In genomic region chr2:105179469-105180372, GRCh38 we compare ENCODE assay signal across 1 cellular context.
TF ChIP-seq lines count a peak whose summit lies in the region.

No MANE protein-coding gene starts in this region.

TF ChIP-seq in GM12878, 131 proteins besides CTCF, POLR2A, EP300 and RAD21 (continued from another document):
- no peak for TF ChIP-seq PRDM15 (CRISPR knock-in tag; IDR thresholded peaks at IDR 0.05)
- no peak for TF ChIP-seq IRF4 (IDR thresholded peaks at IDR 0.05; ENCODE audit: low read depth, low read length)
- TF ChIP-seq POU2F2 (IDR thresholded peaks at IDR 0.05; ENCODE audit: borderline replicate concordance, low read depth, low read length), result no peak
- no peak for TF ChIP-seq IRF3 (IDR thresholded peaks at IDR 0.05)
- no peak for TF ChIP-seq SKIL (IDR thresholded peaks at IDR 0.05; ENCODE audit: low read depth, poor library complexity, severe bottlenecking)
- TF ChIP-seq, protein P1, sequence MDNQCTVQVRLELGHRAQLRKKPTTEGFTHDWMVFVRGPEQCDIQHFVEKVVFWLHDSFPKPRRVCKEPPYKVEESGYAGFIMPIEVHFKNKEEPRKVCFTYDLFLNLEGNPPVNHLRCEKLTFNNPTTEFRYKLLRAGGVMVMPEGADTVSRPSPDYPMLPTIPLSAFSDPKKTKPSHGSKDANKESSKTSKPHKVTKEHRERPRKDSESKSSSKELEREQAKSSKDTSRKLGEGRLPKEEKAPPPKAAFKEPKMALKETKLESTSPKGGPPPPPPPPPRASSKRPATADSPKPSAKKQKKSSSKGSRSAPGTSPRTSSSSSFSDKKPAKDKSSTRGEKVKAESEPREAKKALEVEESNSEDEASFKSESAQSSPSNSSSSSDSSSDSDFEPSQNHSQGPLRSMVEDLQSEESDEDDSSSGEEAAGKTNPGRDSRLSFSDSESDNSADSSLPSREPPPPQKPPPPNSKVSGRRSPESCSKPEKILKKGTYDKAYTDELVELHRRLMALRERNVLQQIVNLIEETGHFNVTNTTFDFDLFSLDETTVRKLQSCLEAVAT (IDR thresholded peaks at IDR 0.05), result no peak
- TF ChIP-seq LARP7 (IDR thresholded peaks at IDR 0.05), result no peak
